9 cellular contexts compared by ENCODE assay signal in the genomic region with DNA sequence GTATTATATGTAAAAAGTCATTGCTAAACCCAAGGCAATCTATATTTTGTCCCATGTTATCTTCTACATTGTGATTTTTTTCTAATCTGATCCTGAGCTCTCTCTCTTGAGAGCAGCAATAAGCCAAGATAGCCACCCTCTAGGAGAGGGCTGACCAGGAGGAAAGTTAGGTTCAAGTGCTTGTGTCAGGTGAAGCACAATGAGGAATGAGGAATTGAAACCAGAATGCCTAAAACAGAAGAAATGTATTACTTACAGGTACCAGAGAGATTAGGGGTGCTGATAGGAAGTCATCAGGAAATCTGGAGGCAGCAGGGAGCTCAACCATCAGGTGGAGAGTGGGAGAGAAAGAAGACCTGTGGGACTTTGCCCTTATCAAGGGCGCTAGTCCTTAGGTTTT.
"Had no signal": no experiment of that assay in that cellular context is flagged by ENCODE, and none has a peak within 500 bp of the region (broad histone marks: within the 10 kb centered on the region; RNA-seq: fewer than 3 reads in every experiment).

No MANE protein-coding gene starts in this region.

- H3K27ac ChIP-seq: HL-60, KMS-11 had no signal

- H3K4me3 ChIP-seq: K562 had no signal

- FAIRE-seq: HepG2, HTR-8/SVneo, K562 had no signal

- ATAC-seq: HepG2, K562 had no signal

- H3K9ac ChIP-seq: KMS-11 had no signal

- H3K36me3 Mint-ChIP-seq: IgD-negative memory B cell had no signal

- H3K4me3 Mint-ChIP-seq: IgD-negative memory B cell had no signal

- H3K4me2 ChIP-seq: KMS-11 had no signal

- H3K4me1 Mint-ChIP-seq: IgD-negative memory B cell had no signal

- DNase-seq: IMR-90, KBM-7, KG1 had no signal
